ENCODE assay signal across 8 cellular contexts in the genomic region with DNA sequence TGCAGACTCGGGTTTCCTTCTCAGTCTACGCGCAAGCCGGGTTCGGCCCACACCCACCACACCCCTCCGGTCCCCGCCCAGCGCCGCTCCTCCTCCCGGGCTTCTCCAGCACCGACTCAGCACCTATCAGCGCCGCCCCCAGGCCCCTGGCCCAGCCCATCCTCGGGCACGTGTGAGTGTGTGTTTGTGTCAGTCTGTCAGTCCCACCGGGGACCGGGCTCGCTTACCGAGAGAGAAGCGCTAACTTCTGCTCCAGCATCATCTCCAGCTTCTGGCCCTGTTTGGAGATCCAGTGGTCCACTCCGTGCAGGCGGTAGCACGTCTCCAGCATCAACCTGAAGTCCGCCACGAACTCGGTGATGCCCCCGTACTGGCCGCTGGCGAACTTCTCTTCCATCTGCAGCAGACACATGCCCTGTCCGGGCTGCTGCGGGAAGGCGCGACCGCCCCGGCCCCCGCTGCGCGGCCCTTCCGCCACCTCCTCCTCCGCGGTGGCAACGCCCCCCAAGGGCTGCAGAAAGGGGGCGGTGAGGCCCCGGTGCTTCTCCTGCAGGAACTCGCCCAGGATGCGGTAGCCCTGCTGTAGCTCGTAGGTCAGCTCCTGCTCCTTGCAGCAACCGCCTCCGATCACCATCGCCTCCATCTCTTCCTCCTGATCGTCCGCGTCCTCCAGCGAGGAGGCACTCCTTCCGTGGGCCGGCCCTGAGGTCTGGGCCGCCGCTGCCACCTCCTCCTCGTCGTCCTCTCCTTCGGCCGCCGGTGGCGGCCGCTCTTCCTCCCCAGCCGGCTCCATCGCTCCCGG. TPM values are rescaled to one million over a fixed set of nuclear protein-coding genes. Genes with fewer than 3 reads are reported as not detected.
DNase-seq lines count a peak whose midpoint lies in the region; ATAC-seq and FAIRE-seq lines count a peak whose summit lies in the region.

No MANE protein-coding gene starts in this region.

- H3K4me3 Mint-ChIP-seq in naive thymus-derived CD8-positive, alpha-beta T cell = peak overlapping the region; percentile 87 to 97 (median 95)
- peak overlapping the region; percentile 89 for H3K4me3 Mint-ChIP-seq in stimulated activated effector memory CD8-positive, alpha-beta T cell treated with anti-CD3 and anti-CD28 coated beads, Interleukin-12 subunit alpha, Interleukin-12 subunit beta, amount 100 ng/mL, for 72 hours

- DNase-seq in DMS53 treated with DMSO at 0.1 percent for 48 hours (lab: John Stamatoyannopoulos, UW; ENCODE audit: unreplicated experiment) = peak; percentile 65
- DNase-seq in KG1 (lab: John Stamatoyannopoulos, UW) = peak; percentile 57
- peak; percentile 58 for DNase-seq in RCC 7860 (ENCODE audit: low spot score)
- peak; percentile 90 for DNase-seq in activated T-helper 1 cell treated with Interleukin-2 at 50 U/mL for 16 hours (ENCODE audit: low read depth)
- DNase-seq in fibroblast of gingiva (ENCODE audit: low read depth) = peak; percentile 79
- peak; percentile 87 to 96 (median 92) for DNase-seq in naive thymus-derived CD8-positive, alpha-beta T cell
- peak; percentile 79 to 95 for DNase-seq in stimulated activated effector memory CD8-positive, alpha-beta T cell treated with anti-CD3 and anti-CD28 coated beads, Interleukin-12 subunit alpha, Interleukin-12 subunit beta, amount 100 ng/mL, for 72 hours (ENCODE audit: low spot score in 2 of 2)

- peaks cover 16 to 67% (median 47%) of the 10 kb centered on the region in 4 donors for H3K4me1 Mint-ChIP-seq in naive thymus-derived CD8-positive, alpha-beta T cell
- peaks cover 44% of the 10 kb centered on the region for H3K4me1 Mint-ChIP-seq in stimulated activated effector memory CD8-positive, alpha-beta T cell treated with anti-CD3 and anti-CD28 coated beads, Interleukin-12 subunit alpha, Interleukin-12 subunit beta, amount 100 ng/mL, for 72 hours

- peaks cover 13 to 34% (median 24%) of the 10 kb centered on the region in 3 donors for H3K36me3 Mint-ChIP-seq in naive thymus-derived CD8-positive, alpha-beta T cell
- peaks cover 45% of the 10 kb centered on the region for H3K36me3 Mint-ChIP-seq in stimulated activated effector memory CD8-positive, alpha-beta T cell treated with anti-CD3 and anti-CD28 coated beads, Interleukin-12 subunit alpha, Interleukin-12 subunit beta, amount 100 ng/mL, for 72 hours

- POLR2A ChIA-PET in naive thymus-derived CD8-positive, alpha-beta T cell (lab: Charles Lee) = interaction anchor here (0.6 to 4.8 kb wide), 12 partner anchors 9 to 750 kb away, joined by 3 to 26 read pairs (median 6); a partner anchor contains a TSS

- H3K27me3 Mint-ChIP-seq in naive thymus-derived CD8-positive, alpha-beta T cell = no peaks in the 10 kb centered on the region

- FAIRE-seq in RCC 7860 (lab: Jason Lieb, UNC) = peak; percentile 62

- H3K27ac Mint-ChIP-seq in naive thymus-derived CD8-positive, alpha-beta T cell = peak overlapping the region; percentile 90 to 98 (median 97)
- peak overlapping the region; percentile 93 for H3K27ac Mint-ChIP-seq in stimulated activated effector memory CD8-positive, alpha-beta T cell treated with anti-CD3 and anti-CD28 coated beads, Interleukin-12 subunit alpha, Interleukin-12 subunit beta, amount 100 ng/mL, for 72 hours

- peaks cover 0 to 10% (median 7%) of the 10 kb centered on the region in 9 donors for H3K9me3 Mint-ChIP-seq in naive thymus-derived CD8-positive, alpha-beta T cell
- H3K9me3 Mint-ChIP-seq in stimulated activated effector memory CD8-positive, alpha-beta T cell treated with anti-CD3 and anti-CD28 coated beads, Interleukin-12 subunit alpha, Interleukin-12 subunit beta, amount 100 ng/mL, for 72 hours = no peaks in the 10 kb centered on the region

- peak; percentile 68 for ATAC-seq in GM21786 (IDR thresholded peaks at IDR 0.05; ENCODE audit: unreplicated experiment)
- ATAC-seq in naive thymus-derived CD8-positive, alpha-beta T cell = peak; percentile 80 to 81
- ATAC-seq in stimulated activated effector memory CD8-positive, alpha-beta T cell treated with anti-CD3 and anti-CD28 coated beads, Interleukin-12 subunit alpha, Interleukin-12 subunit beta, amount 100 ng/mL, for 72 hours = peak; percentile 87

RNA-seq across cellular contexts. Expression of a gene that starts 8.3 kb away (rescaled TPM):
- total RNA-seq in naive thymus-derived CD8-positive, alpha-beta T cell = 10 to 100 TPM; 36.5 to 37.3 TPM
- 10 to 100 TPM; 21.0 to 24.9 (median 21.7) TPM for polyA plus RNA-seq in naive thymus-derived CD8-positive, alpha-beta T cell

Comparison
In these comparisons a context has a peak if more than half of its experiments do, and no peak if none do; other contexts are left out.
1. Peak in every context shown above with its lines: DNase-seq and ATAC-seq.